ENCODE assay signal across 11 cellular contexts in the genomic region with DNA sequence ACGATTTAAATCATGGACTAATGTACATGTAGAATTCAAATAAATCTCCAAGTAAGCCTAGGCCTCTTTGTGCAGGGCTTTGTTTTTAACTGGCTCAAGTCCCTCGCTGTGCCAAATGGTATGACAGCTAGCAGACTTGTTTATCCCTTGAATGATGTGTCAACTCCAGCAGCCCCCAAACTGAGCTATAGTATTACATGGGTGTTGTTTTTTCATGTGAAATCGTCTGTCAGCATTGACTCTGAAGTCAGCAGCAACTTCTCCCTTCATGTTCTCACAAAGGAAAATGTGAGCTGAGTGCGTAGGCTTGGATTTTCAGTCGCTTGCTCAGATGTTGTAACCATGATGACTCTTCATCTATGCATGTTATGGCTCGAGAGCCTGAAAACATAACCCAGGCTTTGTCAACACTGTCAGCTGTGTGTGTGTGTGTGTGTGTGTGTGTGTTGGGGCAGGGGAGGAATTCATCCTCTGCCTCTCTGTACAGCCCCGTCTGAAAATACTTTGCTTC.
DNase-seq lines count a peak whose midpoint lies in the region; ATAC-seq, FAIRE-seq and TF ChIP-seq lines count a peak whose summit lies in the region.
"Had no signal": no experiment of that assay in that cellular context is flagged by ENCODE, and none has a peak within 500 bp of the region (broad histone marks: within the 10 kb centered on the region; RNA-seq: fewer than 3 reads in every experiment).

No MANE protein-coding gene starts in this region.

- H3K4me2 ChIP-seq in keratinocyte (ENCODE audit: control insufficient read depth, extremely low read depth, insufficient read depth, low read depth, low read length) = peak overlapping the region; percentile 54

- no peaks in the 10 kb centered on the region for H4K20me1 ChIP-seq in keratinocyte (ENCODE audit: control insufficient read depth, extremely low read depth, insufficient read depth, low read length)

- no peaks in the 10 kb centered on the region for H3K9me3 Mint-ChIP-seq in activated T-helper 17 cell treated with anti-CD3 and anti-CD28 coated beads, Interleukin-2, amount 50 U/mL, for 72 hours

- no peak overlapping the region for H3K4me3 ChIP-seq in ACC112 (ENCODE audit: low read depth, low read length)
- H3K4me3 ChIP-seq in keratinocyte (ENCODE audit: control insufficient read depth in 2 of 3, extremely low read depth in 1 of 3, insufficient read depth in 2 of 3, low read depth in 1 of 3, low read length in 3 of 3) = no peak overlapping the region

- no peak overlapping the region for H2AFZ ChIP-seq in ACC112 (ENCODE audit: low read length, unreplicated experiment)
- peak overlapping the region; percentile 62 for H2AFZ ChIP-seq in keratinocyte (ENCODE audit: control insufficient read depth, low read length)

- H3K27ac ChIP-seq in ACC112 (ENCODE audit: low read depth, low read length) = peak overlapping the region; percentile 82
- H3K27ac ChIP-seq in keratinocyte (ENCODE audit: control insufficient read depth, insufficient read depth, low read length) = peak overlapping the region; percentile 56

- H3K27me3 Mint-ChIP-seq in activated T-helper 17 cell treated with anti-CD3 and anti-CD28 coated beads, Interleukin-2, amount 50 U/mL, for 72 hours = peaks cover 3% of the 10 kb centered on the region
- peaks cover 10% of the 10 kb centered on the region for H3K27me3 Mint-ChIP-seq in T-helper 17 cell

- H3K4me3 Mint-ChIP-seq in activated T-helper 17 cell treated with anti-CD3 and anti-CD28 coated beads, Interleukin-2, amount 50 U/mL, for 72 hours = no peak overlapping the region
- no peak overlapping the region for H3K4me3 Mint-ChIP-seq in T-helper 17 cell

- dilution Hi-C loops in keratinocyte (cut with MboI; ENCODE audit: extremely low pct_ligation_motif_present, low sequenced_read_pairs) = no loop called here

- no peaks in the 10 kb centered on the region for H3K36me3 Mint-ChIP-seq in activated T-helper 17 cell treated with anti-CD3 and anti-CD28 coated beads, Interleukin-2, amount 50 U/mL, for 72 hours (ENCODE audit: low read depth)
- peaks cover 3% of the 10 kb centered on the region for H3K36me3 Mint-ChIP-seq in T-helper 17 cell (ENCODE audit: low read depth)

- no peak overlapping the region for H3K27ac Mint-ChIP-seq in activated T-helper 17 cell treated with anti-CD3 and anti-CD28 coated beads, Interleukin-2, amount 50 U/mL, for 72 hours
- no peak overlapping the region for H3K27ac Mint-ChIP-seq in T-helper 17 cell

- TF ChIP-seq CTCF in keratinocyte (optimal IDR thresholded peaks at IDR 0.05 in 1 of 3, IDR thresholded peaks at IDR 0.05 in 1 of 3, conservative IDR thresholded peaks at IDR 0.05 in 1 of 3; ENCODE audit: extremely low read depth in 1 of 3, insufficient read depth in 2 of 3, low read length in 3 of 3) = no peak

- DNase-seq in HCEC 1CT (peak; percentile 97), keratinocyte (ENCODE audit: low read depth, low spot score) (peak; percentile 55), NCI-H345 (lab: John Stamatoyannopoulos, UW) (no peak), NOMO-1 (lab: John Stamatoyannopoulos, UW; ENCODE audit: unreplicated experiment in 2 of 2) (no peak), T-helper 17 cell (no peak), NCI-H524 (lab: John Stamatoyannopoulos, UW) (no peak)
- DNase-seq: cerebellar nuclear complex, NCI-H1436 treated with DMSO at 0.1 percent for 48 hours, Right ventricle myocardium superior had no signal

- H3K9me1 ChIP-seq in keratinocyte (ENCODE audit: control insufficient read depth, extremely low read depth, insufficient read depth, low read length) = no peaks in the 10 kb centered on the region

- H3K36me3 ChIP-seq in ACC112 (ENCODE audit: insufficient read depth, low read length) (no peaks in the 10 kb centered on the region), keratinocyte (ENCODE audit: control insufficient read depth in 2 of 2, extremely low read depth in 1 of 2, insufficient read depth in 2 of 2, low read length in 2 of 2) (no peaks in the 10 kb centered on the region)

- no peaks in the 10 kb centered on the region for H3K79me2 ChIP-seq in ACC112 (ENCODE audit: control insufficient read depth, insufficient read depth, low read length, unreplicated experiment)
- H3K79me2 ChIP-seq in keratinocyte (ENCODE audit: control insufficient read depth, insufficient read depth, low read length) = no peaks in the 10 kb centered on the region

- H3K9me3 ChIP-seq in keratinocyte (ENCODE audit: control insufficient read depth, low read depth, low read length) = no peaks in the 10 kb centered on the region
- peaks cover 4% of the 10 kb centered on the region for H3K9me3 ChIP-seq in T-helper 17 cell (ENCODE audit: control insufficient read depth, low read length, poor library complexity, severe bottlenecking)

- H3K4me1 ChIP-seq in ACC112 (ENCODE audit: control insufficient read depth, insufficient read depth, low read length, unreplicated experiment) (peaks cover 12% of the 10 kb centered on the region), keratinocyte (ENCODE audit: control insufficient read depth, extremely low read depth, insufficient read depth, low read length) (peaks cover 14% of the 10 kb centered on the region)

- peak; percentile 85 for ATAC-seq in activated T-helper 17 cell treated with anti-CD3 and anti-CD28 coated beads, Interleukin-2, amount 50 U/mL, for 72 hours (replicated peaks)
- ATAC-seq in T-helper 17 cell = no peak

- peak; percentile 86 for FAIRE-seq in keratinocyte (lab: Jason Lieb, UNC)

- H3K27me3 ChIP-seq in ACC112 (ENCODE audit: insufficient read depth, low read length) = no peaks in the 10 kb centered on the region
- no peaks in the 10 kb centered on the region for H3K27me3 ChIP-seq in keratinocyte (ENCODE audit: control insufficient read depth, extremely low read depth, insufficient read depth, low read length)

- peak overlapping the region; percentile 28 for H3K9ac ChIP-seq in keratinocyte (ENCODE audit: control insufficient read depth, extremely low read depth, insufficient read depth, low read length)

- no peaks in the 10 kb centered on the region for H3K4me1 Mint-ChIP-seq in activated T-helper 17 cell treated with anti-CD3 and anti-CD28 coated beads, Interleukin-2, amount 50 U/mL, for 72 hours
- H3K4me1 Mint-ChIP-seq in T-helper 17 cell = no peaks in the 10 kb centered on the region

Comparison
In these comparisons a context has a peak if more than half of its experiments do, and no peak if none do; other contexts are left out.
1. DNase-seq: peak in HCEC 1CT (single experiment) and keratinocyte (single experiment); none in NCI-H345 (single experiment), NOMO-1 (0 of 2), T-helper 17 cell (0 of 3) and NCI-H524 (0 of 2).